In genomic region chr15:101480613-101481380, GRCh38 we compare ENCODE assay signal across 16 cellular contexts. TPM values are rescaled to one million over a fixed set of nuclear protein-coding genes. Genes with fewer than 3 reads are reported as not detected.
DNase-seq lines count a peak whose midpoint lies in the region; ATAC-seq and TF ChIP-seq lines count a peak whose summit lies in the region.
"Had no signal": no experiment of that assay in that cellular context is flagged by ENCODE, and none has a peak within 500 bp of the region (broad histone marks: within the 10 kb centered on the region; RNA-seq: fewer than 3 reads in every experiment).

No MANE protein-coding gene starts in this region.

- no peak overlapping the region for H2AK5ac ChIP-seq in IMR-90 (ENCODE audit: low read depth, low read length)

- intact Hi-C loops in IMR-90 (cut with micrococcal nuclease) (no loop called here), sciatic nerve (cut with DNase I) (no loop called here)

- H3K27ac Mint-ChIP-seq in WTC11: peak overlapping the region; percentile 24; the same call in 1 of the 2 replicates
- H3K27ac Mint-ChIP-seq: CD8-positive, alpha-beta memory T cell had no signal

- H3K23ac ChIP-seq in IMR-90 (ENCODE audit: low read depth, low read length): no peak overlapping the region; the same call in 1 of the 2 replicates

- H3K79me1 ChIP-seq in IMR-90 (ENCODE audit: low read depth in 1 of 2, low read length in 2 of 2): no peaks in the 10 kb centered on the region

- no peak overlapping the region for H2BK120ac ChIP-seq in IMR-90 (ENCODE audit: low read depth, low read length)

- no peak overlapping the region for H4K8ac ChIP-seq in IMR-90 (ENCODE audit: low read depth in 2 of 2, low read length in 2 of 2)

- no peaks in the 10 kb centered on the region for H3K27me3 Mint-ChIP-seq in WTC11 (ENCODE audit: low read depth)

- no peak overlapping the region for H3K9ac ChIP-seq in IMR-90 (ENCODE audit: low read depth, low read length)

- peak overlapping the region; percentile 25 for H2AK9ac ChIP-seq in IMR-90 (replicated peaks; ENCODE audit: low read depth, low read length, poor library complexity)

- H3K4me1 ChIP-seq in IMR-90 (ENCODE audit: control insufficient read depth, insufficient read depth, low read length): no peaks in the 10 kb centered on the region
- H3K4me1 ChIP-seq: HAP-1 had no signal

- CTCF ChIA-PET in IMR-90 (lab: Yijun Ruan, JAX) (interaction anchor here (0.7 kb wide), 1 partner anchor 247 kb away, joined by 5 read pairs; no protein-coding TSS in a partner anchor), WTC11 (lab: Charles Lee) (no interaction called here)

- no peak overlapping the region for H3K14ac ChIP-seq in IMR-90 (replicated peaks; ENCODE audit: low read depth, low read length)

- peaks cover 11% of the 10 kb centered on the region for H3K4me1 Mint-ChIP-seq in WTC11
- H3K4me1 Mint-ChIP-seq: CD8-positive, alpha-beta memory T cell had no signal

- no peak overlapping the region for H3K18ac ChIP-seq in IMR-90 (ENCODE audit: low read depth, low read length)

- TF ChIP-seq POLR2A in IMR-90 (IDR thresholded peaks at IDR 0.05; ENCODE audit: low read depth, low read length): no peak

- H4K20me1 ChIP-seq in IMR-90 (ENCODE audit: insufficient read depth, low read length): no peaks in the 10 kb centered on the region

- TF ChIP-seq CTCF in IMR-90 (conservative IDR thresholded peaks at IDR 0.05; ENCODE audit: low read depth, low read length): no peak
- no peak for TF ChIP-seq CTCF in WTC11 (IDR thresholded peaks at IDR 0.05)

- WGBS in IMR-90 (ENCODE audit: extremely low coverage in 2 of 2, insufficient read length in 1 of 2), 2 experiments: 71% methylated on average over 15 of the region's 23 CpGs; no CpG with 5 or more reads in 1 of the 2 experiments

- no peak for DNase-seq in IMR-90
- DNase-seq in WTC11 (ENCODE audit: low spot score): no peak
- peak; percentile 68 for DNase-seq in islet precursor cell
- DNase-seq in sciatic nerve (ENCODE audit: low spot score): peak; percentile 46
- DNase-seq: CD8-positive, alpha-beta memory T cell; MG63; NCI-H1092 treated with DMSO at 0.1 percent for 48 hours; NCI-H187; NCI-H2171; NCI-H774; SHP77 had no signal

- no peak overlapping the region for H3K56ac ChIP-seq in IMR-90 (ENCODE audit: extremely low read depth, insufficient read depth, low read length)

- dilution Hi-C loops in IMR-90 (cut with HindIII; ENCODE audit: low sequenced_read_pairs, unreplicated experiment): no loop called here

- H3K9me3 Mint-ChIP-seq in WTC11: no peaks in the 10 kb centered on the region
- H3K9me3 Mint-ChIP-seq: CD8-positive, alpha-beta memory T cell had no signal

- H3K27me3 ChIP-seq in IMR-90 (ENCODE audit: control insufficient read depth, insufficient read depth, low read length): peaks cover 15% of the 10 kb centered on the region
- H3K27me3 ChIP-seq: MG63 had no signal

- BruUV-seq in IMR-90 (replicated peaks; lab: Mats Ljungman, UMichigan): no TSS peak

- H3K9me3 ChIP-seq in IMR-90 (ENCODE audit: control insufficient read depth, insufficient read depth, low read length): no peaks in the 10 kb centered on the region
- H3K9me3 ChIP-seq: HAP-1, MG63 had no signal

- no peak overlapping the region for H4K91ac ChIP-seq in IMR-90 (ENCODE audit: insufficient read depth, low read depth, low read length)

- no peak overlapping the region for H3K4ac ChIP-seq in IMR-90 (ENCODE audit: low read depth, low read length)

- ATAC-seq in IMR-90 (ENCODE audit: low read depth) (no peak), WTC11 (no peak), sciatic nerve (no peak), GM21737 (IDR thresholded peaks at IDR 0.05; ENCODE audit: unreplicated experiment) (no peak), GM21367 (IDR thresholded peaks at IDR 0.05; ENCODE audit: unreplicated experiment) (no peak), GM18870 (IDR thresholded peaks at IDR 0.05; ENCODE audit: unreplicated experiment) (no peak)
- ATAC-seq: Panc1 had no signal

- H3K4me3 Mint-ChIP-seq in WTC11: no peak overlapping the region
- H3K4me3 Mint-ChIP-seq: CD8-positive, alpha-beta memory T cell had no signal

- H3K4me2 ChIP-seq in IMR-90 (ENCODE audit: low read depth, low read length): no peak overlapping the region

- POLR2A ChIA-PET in IMR-90 (lab: Charles Lee; ENCODE audit: unreplicated experiment) (no interaction called here), WTC11 (lab: Charles Lee) (no interaction called here)

- no peak overlapping the region for H2BK5ac ChIP-seq in IMR-90 (ENCODE audit: low read depth, low read length, poor library complexity, severe bottlenecking)

- H3K4me3 ChIP-seq in IMR-90 (ENCODE audit: insufficient read depth, low read depth, low read length): no peak overlapping the region
- H3K4me3 ChIP-seq: HAP-1, MG63 had no signal

- no peaks in the 10 kb centered on the region for H3K36me3 Mint-ChIP-seq in WTC11
- H3K36me3 Mint-ChIP-seq: CD8-positive, alpha-beta memory T cell had no signal

- H3K9me1 ChIP-seq in IMR-90 (ENCODE audit: insufficient read depth, low read length): no peaks in the 10 kb centered on the region; the same call in 1 of the 2 replicates

- H3K27ac ChIP-seq in IMR-90 (ENCODE audit: insufficient read depth, low read length): no peak overlapping the region

- no peak for TF ChIP-seq RAD21 in IMR-90 (IDR thresholded peaks at IDR 0.05; ENCODE audit: low read length)

- no peaks in the 10 kb centered on the region for H3K36me3 ChIP-seq in IMR-90 (ENCODE audit: control insufficient read depth, insufficient read depth, low read length)
- H3K36me3 ChIP-seq: HAP-1 had no signal

- no peak overlapping the region for H4K5ac ChIP-seq in IMR-90 (ENCODE audit: low read depth, low read length)

- H2AFZ ChIP-seq in IMR-90 (replicated peaks; ENCODE audit: low read length, poor library complexity): no peak overlapping the region

- in situ Hi-C loops in IMR-90 (cut with MboI; ENCODE audit: low sequenced_read_pairs): no loop called here

- no peak overlapping the region for H2BK20ac ChIP-seq in IMR-90 (ENCODE audit: low read depth, low read length)

- H2BK15ac ChIP-seq in IMR-90 (ENCODE audit: low read depth, low read length): no peak overlapping the region

TF ChIP-seq in IMR-90, 13 proteins besides CTCF, POLR2A, EP300 and RAD21:
- TF ChIP-seq USF2 (IDR thresholded peaks at IDR 0.05; ENCODE audit: low read depth, low read length): no peak

TF ChIP-seq in WTC11, 78 proteins besides CTCF, POLR2A, EP300 and RAD21:
- TF ChIP-seq EMX1 (CRISPR knock-in tag; IDR thresholded peaks at IDR 0.05) (no peak), ZNF138 (CRISPR knock-in tag; conservative IDR thresholded peaks at IDR 0.05) (no peak), ZNF317 (CRISPR knock-in tag; IDR thresholded peaks at IDR 0.05; ENCODE audit: borderline replicate concordance, low read depth) (no peak), GABPB1 (CRISPR knock-in tag; IDR thresholded peaks at IDR 0.05) (no peak), ETV6 (CRISPR knock-in tag; IDR thresholded peaks at IDR 0.05) (no peak), NFE2L1 (CRISPR knock-in tag; IDR thresholded peaks at IDR 0.05) (no peak), TEAD4 (CRISPR knock-in tag; IDR thresholded peaks at IDR 0.05) (no peak), NFATC4 (CRISPR knock-in tag; IDR thresholded peaks at IDR 0.05) (no peak), SOX15 (CRISPR knock-in tag; IDR thresholded peaks at IDR 0.05) (no peak), ZNF671 (CRISPR knock-in tag; IDR thresholded peaks at IDR 0.05) (no peak), NR2C2 (CRISPR knock-in tag; IDR thresholded peaks at IDR 0.05) (no peak), ZNF219 (CRISPR knock-in tag; IDR thresholded peaks at IDR 0.05; ENCODE audit: borderline replicate concordance) (no peak)
- TF ChIP-seq, protein P1, sequence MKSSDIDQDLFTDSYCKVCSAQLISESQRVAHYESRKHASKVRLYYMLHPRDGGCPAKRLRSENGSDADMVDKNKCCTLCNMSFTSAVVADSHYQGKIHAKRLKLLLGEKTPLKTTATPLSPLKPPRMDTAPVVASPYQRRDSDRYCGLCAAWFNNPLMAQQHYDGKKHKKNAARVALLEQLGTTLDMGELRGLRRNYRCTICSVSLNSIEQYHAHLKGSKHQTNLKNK (CRISPR knock-in tag; IDR thresholded peaks at IDR 0.05): no peak
- TF ChIP-seq, protein P2, sequence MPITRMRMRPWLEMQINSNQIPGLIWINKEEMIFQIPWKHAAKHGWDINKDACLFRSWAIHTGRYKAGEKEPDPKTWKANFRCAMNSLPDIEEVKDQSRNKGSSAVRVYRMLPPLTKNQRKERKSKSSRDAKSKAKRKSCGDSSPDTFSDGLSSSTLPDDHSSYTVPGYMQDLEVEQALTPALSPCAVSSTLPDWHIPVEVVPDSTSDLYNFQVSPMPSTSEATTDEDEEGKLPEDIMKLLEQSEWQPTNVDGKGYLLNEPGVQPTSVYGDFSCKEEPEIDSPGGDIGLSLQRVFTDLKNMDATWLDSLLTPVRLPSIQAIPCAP (CRISPR knock-in tag; IDR thresholded peaks at IDR 0.05): no peak
- TF ChIP-seq, protein P3, sequence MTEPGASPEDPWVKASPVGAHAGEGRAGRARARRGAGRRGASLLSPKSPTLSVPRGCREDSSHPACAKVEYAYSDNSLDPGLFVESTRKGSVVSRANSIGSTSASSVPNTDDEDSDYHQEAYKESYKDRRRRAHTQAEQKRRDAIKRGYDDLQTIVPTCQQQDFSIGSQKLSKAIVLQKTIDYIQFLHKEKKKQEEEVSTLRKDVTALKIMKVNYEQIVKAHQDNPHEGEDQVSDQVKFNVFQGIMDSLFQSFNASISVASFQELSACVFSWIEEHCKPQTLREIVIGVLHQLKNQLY (CRISPR knock-in tag; IDR thresholded peaks at IDR 0.05): no peak

RNA-seq across cellular contexts. Expression of gene PCSK6, which starts 8.7 kb away (rescaled TPM):
- total RNA-seq in IMR-90 (2012; rRNA removed) (not detected in 2 replicates), WTC11 (2021) (2.9 to 3.8 TPM (median 3.8 TPM) in 3 replicates), sciatic nerve (13.9 TPM)
- not detected in 2 replicates for polyA plus RNA-seq in IMR-90 (2012; rRNA removed)
- polyA plus RNA-seq in IMR-90 (2012; cell fraction: cytosol; rRNA removed): not detected in 2 replicates
- polyA plus RNA-seq in IMR-90 (2012; cell fraction: nucleus; rRNA removed; ENCODE audit: low replicate concordance): not detected in 2 replicates

Comparison
In these comparisons a context has a peak if more than half of its experiments do, and no peak if none do; other contexts are left out.
1. DNase-seq: peak in islet precursor cell (single experiment) and sciatic nerve (single experiment); none in IMR-90 (single experiment) and WTC11 (single experiment).